12 cellular contexts compared by ENCODE assay signal in the genomic region with DNA sequence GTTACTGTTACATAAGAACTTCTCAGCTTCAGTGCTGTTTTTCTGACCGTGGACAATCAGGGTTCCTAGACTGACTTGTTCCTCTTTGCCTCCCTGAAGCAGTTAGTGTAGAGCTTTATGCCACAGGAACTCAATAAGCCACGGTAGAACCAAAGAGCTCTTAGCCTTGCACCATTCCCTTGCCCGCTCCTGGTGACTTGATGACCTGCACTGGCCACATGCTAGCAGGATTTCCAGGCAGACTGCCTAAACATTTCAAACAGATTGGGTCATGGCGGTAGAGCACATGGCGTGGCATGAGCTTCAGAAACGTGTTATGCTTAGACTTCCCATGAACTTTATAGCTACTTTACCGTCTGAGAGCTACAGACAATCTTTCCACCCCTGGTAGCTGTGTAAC.
DNase-seq lines count a peak whose midpoint lies in the region; ATAC-seq and FAIRE-seq lines count a peak whose summit lies in the region.
"Had no signal": no experiment of that assay in that cellular context is flagged by ENCODE, and none has a peak within 500 bp of the region (broad histone marks: within the 10 kb centered on the region; RNA-seq: fewer than 3 reads in every experiment).

No MANE protein-coding gene starts in this region.

- no peak overlapping the region for H3K4me3 ChIP-seq in effector memory CD4-positive, alpha-beta T cell (ENCODE audit: insufficient read depth, low read depth, low read length, poor library complexity, severe bottlenecking)
- H3K4me3 ChIP-seq: cardiac muscle cell had no signal

- peak overlapping the region; percentile 100 for H3K27ac Mint-ChIP-seq in stimulated activated naive CD8-positive, alpha-beta T cell treated with anti-CD3 and anti-CD28 coated beads, Interleukin-15, Interleukin-2, amounts not matched to agents 100 ng/mL and 50 ng/mL, for 24 hours
- peak overlapping the region in 1 of 2 donors; percentile 57 for H3K27ac Mint-ChIP-seq in stimulated activated naive CD8-positive, alpha-beta T cell treated with anti-CD3 and anti-CD28 coated beads, Interleukin-15, amount 100 ng/mL, for 72 hours
- H3K27ac Mint-ChIP-seq: nephron progenitor cell had no signal

- H3K36me3 Mint-ChIP-seq in stimulated activated naive CD8-positive, alpha-beta T cell treated with anti-CD3 and anti-CD28 coated beads, Interleukin-15, Interleukin-2, amounts not matched to agents 100 ng/mL and 50 ng/mL, for 24 hours (ENCODE audit: low read depth), result peaks cover 11% of the 10 kb centered on the region

- peaks cover 89% of the 10 kb centered on the region for H3K4me1 Mint-ChIP-seq in stimulated activated naive CD8-positive, alpha-beta T cell treated with anti-CD3 and anti-CD28 coated beads, Interleukin-15, Interleukin-2, amounts not matched to agents 100 ng/mL and 50 ng/mL, for 24 hours (ENCODE audit: low read depth)
- H3K4me1 Mint-ChIP-seq in stimulated activated naive CD8-positive, alpha-beta T cell treated with anti-CD3 and anti-CD28 coated beads, Interleukin-15, amount 100 ng/mL, for 72 hours, result peaks cover 86% of the 10 kb centered on the region

- peak overlapping the region; percentile 61 for H3K27ac ChIP-seq in effector memory CD4-positive, alpha-beta T cell (ENCODE audit: insufficient read depth, low read length, poor library complexity, severe bottlenecking)
- H3K27ac ChIP-seq: cardiac muscle cell, WERI-Rb-1 had no signal

- no peaks in the 10 kb centered on the region for H3K36me3 ChIP-seq in effector memory CD4-positive, alpha-beta T cell (ENCODE audit: control insufficient read depth, insufficient read depth, low read length)
- H3K36me3 ChIP-seq: cardiac muscle cell, WERI-Rb-1 had no signal

- no peak for FAIRE-seq in GM19239 (lab: Jason Lieb, UNC)

- H3K9me3 Mint-ChIP-seq in stimulated activated naive CD8-positive, alpha-beta T cell treated with anti-CD3 and anti-CD28 coated beads, Interleukin-15, Interleukin-2, amounts not matched to agents 100 ng/mL and 50 ng/mL, for 24 hours, result peaks cover 8% of the 10 kb centered on the region
- peaks cover 10 to 17% of the 10 kb centered on the region in 2 donors for H3K9me3 Mint-ChIP-seq in stimulated activated naive CD8-positive, alpha-beta T cell treated with anti-CD3 and anti-CD28 coated beads, Interleukin-15, amount 100 ng/mL, for 72 hours

- no peaks in the 10 kb centered on the region for H3K9me3 ChIP-seq in effector memory CD4-positive, alpha-beta T cell (ENCODE audit: control insufficient read depth, low read length)

- no peak for DNase-seq in stimulated activated naive CD8-positive, alpha-beta T cell treated with anti-CD3 and anti-CD28 coated beads, Interleukin-15, Interleukin-2, amounts not matched to agents 100 U/mL and 50 U/mL, for 24 hours
- DNase-seq in SW480 (ENCODE audit: low spot score) (peak; percentile 0), NCI-H524 treated with DMSO at 0.1 percent for 48 hours (lab: John Stamatoyannopoulos, UW) (no peak), GM19239 (ENCODE audit: insufficient read length, low spot score) (no peak)
- DNase-seq in effector memory CD4-positive, alpha-beta T cell, result no peak
- no peak for DNase-seq in stimulated activated naive CD8-positive, alpha-beta T cell treated with anti-CD3 and anti-CD28 coated beads, Interleukin-15, amount 100 ng/mL, for 72 hours
- DNase-seq: left ventricle myocardium superior, nephron progenitor cell, WERI-Rb-1 had no signal

- ATAC-seq in stimulated activated naive CD8-positive, alpha-beta T cell treated with anti-CD3 and anti-CD28 coated beads, Interleukin-15, Interleukin-2, amounts not matched to agents 100 U/mL and 50 U/mL, for 24 hours, result no peak
- ATAC-seq in stimulated activated naive CD8-positive, alpha-beta T cell treated with anti-CD3 and anti-CD28 coated beads, Interleukin-15, amount 100 ng/mL, for 72 hours, result no peak
- ATAC-seq in GM19452 (IDR thresholded peaks at IDR 0.05; ENCODE audit: unreplicated experiment), result no peak

- peaks cover 62% of the 10 kb centered on the region for H3K4me1 ChIP-seq in effector memory CD4-positive, alpha-beta T cell (ENCODE audit: control insufficient read depth, insufficient read depth, low read length, poor library complexity, severe bottlenecking)

- no peaks in the 10 kb centered on the region for H3K27me3 ChIP-seq in effector memory CD4-positive, alpha-beta T cell (replicated peaks; ENCODE audit: control insufficient read depth, insufficient read depth, low read length, poor library complexity, severe bottlenecking)
- H3K27me3 ChIP-seq: cardiac muscle cell had no signal

- H3K27me3 Mint-ChIP-seq in stimulated activated naive CD8-positive, alpha-beta T cell treated with anti-CD3 and anti-CD28 coated beads, Interleukin-15, Interleukin-2, amounts not matched to agents 100 ng/mL and 50 ng/mL, for 24 hours, result no peaks in the 10 kb centered on the region
- H3K27me3 Mint-ChIP-seq in stimulated activated naive CD8-positive, alpha-beta T cell treated with anti-CD3 and anti-CD28 coated beads, Interleukin-15, amount 100 ng/mL, for 72 hours, result peaks cover 6% of the 10 kb centered on the region

- H3K4me3 Mint-ChIP-seq in stimulated activated naive CD8-positive, alpha-beta T cell treated with anti-CD3 and anti-CD28 coated beads, Interleukin-15, Interleukin-2, amounts not matched to agents 100 ng/mL and 50 ng/mL, for 24 hours, result peak overlapping the region; percentile 74
- peak overlapping the region; percentile 75 to 78 for H3K4me3 Mint-ChIP-seq in stimulated activated naive CD8-positive, alpha-beta T cell treated with anti-CD3 and anti-CD28 coated beads, Interleukin-15, amount 100 ng/mL, for 72 hours
- H3K4me3 Mint-ChIP-seq: nephron progenitor cell had no signal
